Comparison of ENCODE assay signal across 1 cellular context in genomic region chr9:136254381-136255165, GRCh38.
A peak's percentile ranks its signal among the peaks of the same experiment; 100 is the strongest.
TF ChIP-seq lines count a peak whose summit lies in the region.

No MANE protein-coding gene starts in this region.

TF ChIP-seq in K562, 482 proteins besides CTCF, POLR2A, EP300 and RAD21:
- TF ChIP-seq NR2C2 (CRISPR knock-in tag; IDR thresholded peaks at IDR 0.05), result no peak
- no peak for TF ChIP-seq NR2C2 (tag; IDR thresholded peaks at IDR 0.05)
- 0 out of 4 replicates have a peak, but pooled peaks of 1 of the 2 experiments have one; percentile 16 for TF ChIP-seq TRIM24 (IDR thresholded peaks at IDR 0.05)
- TF ChIP-seq ESRRA (IDR thresholded peaks at IDR 0.05; ENCODE audit: borderline replicate concordance, low read depth), result peak; percentile 71
- peak; percentile 88 for TF ChIP-seq ZNF263 (CRISPR knock-in tag; IDR thresholded peaks at IDR 0.05; ENCODE audit: borderline replicate concordance)
- TF ChIP-seq KAT2B (IDR thresholded peaks at IDR 0.05; ENCODE audit: low read depth, low read length), result no peak
- TF ChIP-seq SETDB1 (IDR thresholded peaks at IDR 0.05; ENCODE audit: low read length), result no peak
- no peak for TF ChIP-seq ZNF449 (CRISPR knock-in tag; IDR thresholded peaks at IDR 0.05)
- TF ChIP-seq ZNF316 (IDR thresholded peaks at IDR 0.05), result peak; percentile 65
